7 cellular contexts compared by ENCODE assay signal in the genomic region with DNA sequence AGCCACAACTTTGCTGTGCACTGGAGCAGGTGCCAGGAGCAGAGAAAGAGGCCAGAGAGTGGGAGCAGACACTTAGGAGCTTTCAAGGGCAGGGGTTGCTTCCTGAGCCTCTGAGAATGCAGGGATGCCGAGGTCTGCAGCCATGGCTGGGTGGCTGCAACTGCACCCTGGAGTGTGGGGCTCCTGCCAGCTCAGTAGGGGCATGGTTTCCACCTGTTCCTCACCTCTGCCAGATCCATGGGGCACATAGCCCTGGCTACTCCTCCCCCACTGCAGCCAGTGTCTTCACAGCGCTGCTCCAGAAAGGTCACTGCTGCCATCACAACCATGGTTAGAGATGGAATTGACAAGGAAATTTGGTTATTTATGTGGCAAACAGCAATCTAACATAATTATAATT.
"Had no signal": no experiment of that assay in that cellular context is flagged by ENCODE, and none has a peak within 500 bp of the region (broad histone marks: within the 10 kb centered on the region; RNA-seq: fewer than 3 reads in every experiment).

No MANE protein-coding gene starts in this region.

- FAIRE-seq: HepG2 had no signal

- H3K4me3 ChIP-seq: GM23338, HAP-1 had no signal

- H3K36me3 ChIP-seq: HAP-1 had no signal

- H3K27ac ChIP-seq: HL-60 had no signal

- ATAC-seq: GM23338, HCT116, HepG2 had no signal

- H3K9me3 ChIP-seq: HAP-1 had no signal

- H3K4me1 ChIP-seq: HAP-1 had no signal

- H3K4me2 ChIP-seq: GM23338 had no signal

- DNase-seq: H7, HFFc6 had no signal

- H2AFZ ChIP-seq: GM23338 had no signal
